Comparison of ENCODE assay signal across 1 cellular context in genomic region chr18:37419272-37419671, GRCh38.
TF ChIP-seq lines count a peak whose summit lies in the region.

No MANE protein-coding gene starts in this region.

TF ChIP-seq in WTC11, 78 proteins besides CTCF, POLR2A, EP300 and RAD21 (continued from another document):
- TF ChIP-seq, protein P1, sequence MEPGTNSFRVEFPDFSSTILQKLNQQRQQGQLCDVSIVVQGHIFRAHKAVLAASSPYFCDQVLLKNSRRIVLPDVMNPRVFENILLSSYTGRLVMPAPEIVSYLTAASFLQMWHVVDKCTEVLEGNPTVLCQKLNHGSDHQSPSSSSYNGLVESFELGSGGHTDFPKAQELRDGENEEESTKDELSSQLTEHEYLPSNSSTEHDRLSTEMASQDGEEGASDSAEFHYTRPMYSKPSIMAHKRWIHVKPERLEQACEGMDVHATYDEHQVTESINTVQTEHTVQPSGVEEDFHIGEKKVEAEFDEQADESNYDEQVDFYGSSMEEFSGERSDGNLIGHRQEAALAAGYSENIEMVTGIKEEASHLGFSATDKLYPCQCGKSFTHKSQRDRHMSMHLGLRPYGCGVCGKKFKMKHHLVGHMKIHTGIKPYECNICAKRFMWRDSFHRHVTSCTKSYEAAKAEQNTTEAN (CRISPR knock-in tag; IDR thresholded peaks at IDR 0.05), result no peak
- TF ChIP-seq ZNF219 (CRISPR knock-in tag; IDR thresholded peaks at IDR 0.05; ENCODE audit: borderline replicate concordance) (no peak), ZNF138 (CRISPR knock-in tag; conservative IDR thresholded peaks at IDR 0.05) (no peak), KAT7 (CRISPR knock-in tag; IDR thresholded peaks at IDR 0.05; ENCODE audit: borderline replicate concordance) (no peak), SMAD4 (CRISPR knock-in tag; IDR thresholded peaks at IDR 0.05) (no peak), STAT6 (CRISPR knock-in tag; conservative IDR thresholded peaks at IDR 0.05; ENCODE audit: low read depth) (no peak), ZSCAN18 (CRISPR knock-in tag; IDR thresholded peaks at IDR 0.05) (no peak), CBFB (CRISPR knock-in tag; IDR thresholded peaks at IDR 0.05; ENCODE audit: low read depth) (no peak), GTF2I (CRISPR knock-in tag; conservative IDR thresholded peaks at IDR 0.05) (no peak), ZNF512 (CRISPR knock-in tag; IDR thresholded peaks at IDR 0.05; ENCODE audit: borderline replicate concordance) (no peak), OVOL2 (CRISPR knock-in tag; IDR thresholded peaks at IDR 0.05; ENCODE audit: borderline replicate concordance) (no peak), E2F4 (CRISPR knock-in tag; IDR thresholded peaks at IDR 0.05; ENCODE audit: borderline replicate concordance, low read depth) (no peak)
- TF ChIP-seq, protein P2, sequence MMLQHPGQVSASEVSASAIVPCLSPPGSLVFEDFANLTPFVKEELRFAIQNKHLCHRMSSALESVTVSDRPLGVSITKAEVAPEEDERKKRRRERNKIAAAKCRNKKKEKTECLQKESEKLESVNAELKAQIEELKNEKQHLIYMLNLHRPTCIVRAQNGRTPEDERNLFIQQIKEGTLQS (CRISPR knock-in tag; conservative IDR thresholded peaks at IDR 0.05), result no peak
- TF ChIP-seq, protein P3, sequence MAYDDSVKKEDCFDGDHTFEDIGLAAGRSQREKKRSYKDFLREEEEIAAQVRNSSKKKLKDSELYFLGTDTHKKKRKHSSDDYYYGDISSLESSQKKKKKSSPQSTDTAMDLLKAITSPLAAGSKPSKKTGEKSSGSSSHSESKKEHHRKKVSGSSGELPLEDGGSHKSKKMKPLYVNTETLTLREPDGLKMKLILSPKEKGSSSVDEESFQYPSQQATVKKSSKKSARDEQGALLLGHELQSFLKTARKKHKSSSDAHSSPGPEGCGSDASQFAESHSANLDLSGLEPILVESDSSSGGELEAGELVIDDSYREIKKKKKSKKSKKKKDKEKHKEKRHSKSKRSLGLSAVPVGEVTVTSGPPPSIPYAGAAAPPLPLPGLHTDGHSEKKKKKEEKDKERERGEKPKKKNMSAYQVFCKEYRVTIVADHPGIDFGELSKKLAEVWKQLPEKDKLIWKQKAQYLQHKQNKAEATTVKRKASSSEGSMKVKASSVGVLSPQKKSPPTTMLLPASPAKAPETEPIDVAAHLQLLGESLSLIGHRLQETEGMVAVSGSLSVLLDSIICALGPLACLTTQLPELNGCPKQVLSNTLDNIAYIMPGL (CRISPR knock-in tag; IDR thresholded peaks at IDR 0.05), result no peak
